6 cellular contexts compared by ENCODE assay signal in genomic region chr14:24366375-24366663, GRCh38. TPM values are rescaled to one million over a fixed set of nuclear protein-coding genes. Genes with fewer than 3 reads are reported as not detected.
DNase-seq lines count a peak whose midpoint lies in the region; ATAC-seq and TF ChIP-seq lines count a peak whose summit lies in the region.

No MANE protein-coding gene starts in this region.

- H3K27me3 Mint-ChIP-seq in HFFc6 (ENCODE audit: insufficient read depth) (peaks cover 2% of the 10 kb centered on the region; the same call in 1 of the 2 replicates), progenitor cell of endocrine pancreas (peaks cover 15% of the 10 kb centered on the region)
- H3K27me3 Mint-ChIP-seq in central memory CD8-positive, alpha-beta T cell: peaks cover 75% of the 10 kb centered on the region

- ATAC-seq in central memory CD8-positive, alpha-beta T cell (replicated peaks; ENCODE audit: extremely low read depth, poor library complexity, severe bottlenecking): no peak
- no peak for ATAC-seq in HG02759 (IDR thresholded peaks at IDR 0.05; ENCODE audit: unreplicated experiment)
- no peak for ATAC-seq in GM18519 (IDR thresholded peaks at IDR 0.05; ENCODE audit: low FRiP score, unreplicated experiment)

- H3K27ac Mint-ChIP-seq in HFFc6 (peak overlapping the region; percentile 97), progenitor cell of endocrine pancreas (peak overlapping the region; percentile 97)
- H3K27ac Mint-ChIP-seq in central memory CD8-positive, alpha-beta T cell (ENCODE audit: low read depth): no peak overlapping the region

- H3K9me3 Mint-ChIP-seq in HFFc6: no peaks in the 10 kb centered on the region
- H3K9me3 Mint-ChIP-seq in central memory CD8-positive, alpha-beta T cell: no peaks in the 10 kb centered on the region
- H3K9me3 Mint-ChIP-seq in progenitor cell of endocrine pancreas (ENCODE audit: low read depth): no peaks in the 10 kb centered on the region

- H3K36me3 Mint-ChIP-seq in HFFc6 (ENCODE audit: low read depth) (no peaks in the 10 kb centered on the region), progenitor cell of endocrine pancreas (ENCODE audit: insufficient read depth) (no peaks in the 10 kb centered on the region)
- peaks cover 7% of the 10 kb centered on the region for H3K36me3 Mint-ChIP-seq in central memory CD8-positive, alpha-beta T cell (ENCODE audit: insufficient read depth)

- H3K4me3 Mint-ChIP-seq in HFFc6 (peak overlapping the region; percentile 93), progenitor cell of endocrine pancreas (ENCODE audit: low read depth) (peak overlapping the region; percentile 78)
- peak overlapping the region; percentile 70 for H3K4me3 Mint-ChIP-seq in central memory CD8-positive, alpha-beta T cell

- H3K4me1 Mint-ChIP-seq in HFFc6 (ENCODE audit: low read depth) (peaks cover 63% of the 10 kb centered on the region), progenitor cell of endocrine pancreas (ENCODE audit: low read depth) (peaks cover 13% of the 10 kb centered on the region)
- peaks cover 34% of the 10 kb centered on the region for H3K4me1 Mint-ChIP-seq in central memory CD8-positive, alpha-beta T cell

- TF ChIP-seq CTCF in HFFc6 (IDR thresholded peaks at IDR 0.05) (no peak), progenitor cell of endocrine pancreas (IDR thresholded peaks at IDR 0.05; ENCODE audit: unreplicated experiment) (no peak)

- DNase-seq in HFFc6: no peak
- no peak for DNase-seq in central memory CD8-positive, alpha-beta T cell (ENCODE audit: low spot score in 2 of 2)
- no peak for DNase-seq in progenitor cell of endocrine pancreas (ENCODE audit: low spot score, unreplicated experiment)
- no peak for DNase-seq in stimulated activated naive CD4-positive, alpha-beta T cell treated with Interleukin-2 at 50 U/mL for 16 hours (lab: John Stamatoyannopoulos, UW)

RNA-seq across cellular contexts. Expression of gene NFATC4, which starts 1.7 kb away (rescaled TPM):
- 10 to 100 TPM; 73.4 to 81.9 (median 77.2) TPM for total RNA-seq in HFFc6 (2021; fragmentation: NEBNext Ultra II Directional; extraction: Animal tissue kit (Norgen Biotek cat#: 25700))
- total RNA-seq in progenitor cell of endocrine pancreas: 56.6 and 57.6 TPM in 2 replicates

RNA-seq across cellular contexts. Expression of gene RIPK3, which starts 26.5 kb away (rescaled TPM):
- not detected for total RNA-seq in HFFc6 (2021; fragmentation: NEBNext Ultra II Directional; extraction: Animal tissue kit (Norgen Biotek cat#: 25700))
- 0.62 and 1.5 TPM in 2 replicates for total RNA-seq in progenitor cell of endocrine pancreas

RNA-seq across cellular contexts. Expression of gene ADCY4, which starts 31.4 kb away (rescaled TPM):
- under 1 TPM in 3 of 6 experiments, not detected in 3; 0.25 to 0.41 (median 0.34) TPM for total RNA-seq in HFFc6 (2021; fragmentation: NEBNext Ultra II Directional; extraction: Animal tissue kit (Norgen Biotek cat#: 25700))
- 0.46 and 0.75 TPM in 2 replicates for total RNA-seq in progenitor cell of endocrine pancreas

RNA-seq across cellular contexts. Expression of gene NYNRIN, which starts 32.5 kb away (rescaled TPM):
- 1 to 10 TPM; 3.9 to 6.3 (median 4.1) TPM for total RNA-seq in HFFc6 (2021; fragmentation: NEBNext Ultra II Directional; extraction: Animal tissue kit (Norgen Biotek cat#: 25700))
- 38.3 and 40.0 TPM in 2 replicates for total RNA-seq in progenitor cell of endocrine pancreas

RNA-seq across cellular contexts. Expression of gene LTB4R, which starts 55.0 kb away (rescaled TPM):
- 1 to 10 TPM; 1.5 to 2.9 (median 1.9) TPM for total RNA-seq in HFFc6 (2021; fragmentation: NEBNext Ultra II Directional; extraction: Animal tissue kit (Norgen Biotek cat#: 25700))
- total RNA-seq in progenitor cell of endocrine pancreas: 8.4 TPM in 2 replicates
